16 cellular contexts compared by ENCODE assay signal in genomic region chr11:104105155-104105554, GRCh38.
A peak's percentile ranks its signal among the peaks of the same experiment; 100 is the strongest.
DNase-seq lines count a peak whose midpoint lies in the region; ATAC-seq and TF ChIP-seq lines count a peak whose summit lies in the region.
"Had no signal": no experiment of that assay in that cellular context is flagged by ENCODE, and none has a peak within 500 bp of the region (broad histone marks: within the 10 kb centered on the region; RNA-seq: fewer than 3 reads in every experiment).

No MANE protein-coding gene starts in this region.

- no peaks in the 10 kb centered on the region for H3K36me3 ChIP-seq in SK-N-MC (ENCODE audit: insufficient read depth, low read length)

- ATAC-seq in HG02852 (IDR thresholded peaks at IDR 0.05; ENCODE audit: unreplicated experiment): no peak
- ATAC-seq: GM12878, Panc1 had no signal

- H3K4me3 ChIP-seq in AG10803 (ENCODE audit: low read length): no peak overlapping the region
- peak overlapping the region; percentile 19; the same call in 1 of the 2 replicates for H3K4me3 ChIP-seq in SK-N-MC
- H3K4me3 ChIP-seq: GM12878 had no signal

- peak overlapping the region; percentile 74 for H3K27ac ChIP-seq in SK-N-MC

- DNase-seq in AG10803 (ENCODE audit: low read depth) (peak; percentile 49), HCEC 1CT (peak; percentile 10), SK-N-MC (ENCODE audit: low read depth, low spot score) (no peak), iris pigment epithelial cell (ENCODE audit: low read depth) (peak; percentile 63), RKO (ENCODE audit: low spot score) (no peak), NCI-H526 treated with DMSO at 0.1 percent for 48 hours (lab: John Stamatoyannopoulos, UW) (no peak)
- no peak for DNase-seq in activated naive CD4-positive, alpha-beta T cell (lab: John Stamatoyannopoulos, UW)
- DNase-seq: COR-L47, DMS53, NCI-H1092, NCI-H1694, NCI-H774, Right ventricle myocardium superior had no signal

- no peak overlapping the region for H3K9ac ChIP-seq in SK-N-MC (ENCODE audit: insufficient read length)

- H3K9me3 ChIP-seq in SK-N-MC (ENCODE audit: low read depth, low read length): no peaks in the 10 kb centered on the region

- no peak for TF ChIP-seq CTCF in AG10803 (conservative IDR thresholded peaks at IDR 0.05; ENCODE audit: low read length)

Comparison
In these comparisons a context has a peak if more than half of its experiments do, and no peak if none do; other contexts are left out.
1. DNase-seq: peak in AG10803 (single experiment), HCEC 1CT (single experiment) and iris pigment epithelial cell (single experiment); none in SK-N-MC (single experiment), RKO (single experiment), activated naive CD4-positive, alpha-beta T cell (0 of 4) and NCI-H526 treated with DMSO at 0.1 percent for 48 hours (single experiment).